In genomic region chr10:29698766-29699490, GRCh38 we compare ENCODE assay signal across 17 cellular contexts.
A peak's percentile ranks its signal among the peaks of the same experiment; 100 is the strongest.
DNase-seq lines count a peak whose midpoint lies in the region; TF ChIP-seq lines count a peak whose summit lies in the region.
"Had no signal": no experiment of that assay in that cellular context is flagged by ENCODE, and none has a peak within 500 bp of the region (broad histone marks: within the 10 kb centered on the region; RNA-seq: fewer than 3 reads in every experiment).

No MANE protein-coding gene starts in this region.

- no peaks in the 10 kb centered on the region for H3K27me3 Mint-ChIP-seq in nephron (ENCODE audit: low read depth)

- TF ChIP-seq CTCF in HEK293 (tag by site-specific recombination; IDR thresholded peaks at IDR 0.05) = no peak
- no peak for TF ChIP-seq CTCF in nephron (IDR thresholded peaks at IDR 0.05; ENCODE audit: unreplicated experiment in 3 of 3)

- H2AK5ac ChIP-seq in mesendoderm (ENCODE audit: low read length) = no peak overlapping the region

- H3K4me1 ChIP-seq in HEK293 (ENCODE audit: control insufficient read depth, insufficient read depth, low read length) = 0 out of 2 replicates have a peak, but pooled peaks cover 3% of the 10 kb centered on the region
- H3K4me1 ChIP-seq in SJCRH30 = peaks cover 31% of the 10 kb centered on the region
- no peaks in the 10 kb centered on the region for H3K4me1 ChIP-seq in mesendoderm (ENCODE audit: control insufficient read depth, low read depth, low read length)

- peaks cover 47% of the 10 kb centered on the region for H3K4me1 Mint-ChIP-seq in nephron

- no peak overlapping the region for H2BK15ac ChIP-seq in mesendoderm (replicated peaks; ENCODE audit: low read depth)

- no peak overlapping the region for H4K8ac ChIP-seq in mesendoderm (ENCODE audit: low read depth, low read length)

- H3K4me3 Mint-ChIP-seq in nephron = peak overlapping the region in 1 of 3 experiments; percentile 30
- H3K4me3 Mint-ChIP-seq: GM23338 had no signal

- peaks cover 7% of the 10 kb centered on the region for H3K79me1 ChIP-seq in mesendoderm (ENCODE audit: low read length)

- H3K4me3 ChIP-seq in HEK293 (ENCODE audit: low read depth, low read length) (no peak overlapping the region), SJCRH30 (no peak overlapping the region), skeletal muscle cell (ENCODE audit: low read depth, low read length) (no peak overlapping the region), mesendoderm (ENCODE audit: low read length) (no peak overlapping the region)
- H3K4me3 ChIP-seq: A549, GM23338 had no signal

- H3K4ac ChIP-seq in mesendoderm (ENCODE audit: low read depth, low read length) = no peak overlapping the region

- intact Hi-C loops in posterior cingulate gyrus (cut with DNase I) = no loop called here

- no peaks in the 10 kb centered on the region for H3K9me3 ChIP-seq in HEK293 (ENCODE audit: control insufficient read depth, insufficient read depth, low read depth, low read length)
- no peaks in the 10 kb centered on the region for H3K9me3 ChIP-seq in SJCRH30 (replicated peaks)
- H3K9me3 ChIP-seq: A549 had no signal

- H4K5ac ChIP-seq in mesendoderm (ENCODE audit: low read length) = no peak overlapping the region

- H3K56ac ChIP-seq in mesendoderm (ENCODE audit: low read length) = no peak overlapping the region

- H3K27me3 ChIP-seq in SJCRH30 = no peaks in the 10 kb centered on the region
- H3K27me3 ChIP-seq in mesendoderm (ENCODE audit: insufficient read depth, low read length, poor library complexity) = no peaks in the 10 kb centered on the region

- DNase-seq in SJCRH30 = peak; percentile 88 to 96
- peak; percentile 13 for DNase-seq in skeletal muscle cell (ENCODE audit: low read depth)
- no peak for DNase-seq in posterior cingulate gyrus
- DNase-seq in NCI-H446 treated with DMSO at 0.1 percent for 48 hours (lab: John Stamatoyannopoulos, UW) = no peak
- DNase-seq in mesendoderm = no peak
- DNase-seq: C1 segment of cervical spinal cord, GF-D8, NCI-H1105 treated with DMSO at 0.1 percent for 48 hours, NCI-H1694 treated with DMSO at 0.1 percent for 48 hours, NCI-H526, OCI-M1, SHP77 treated with DMSO at 0.1 percent for 48 hours had no signal

- no peak overlapping the region for H2BK120ac ChIP-seq in mesendoderm (ENCODE audit: low read depth, low read length)

- H3K18ac ChIP-seq in mesendoderm (ENCODE audit: low read length) = no peak overlapping the region

- H3K27ac ChIP-seq in HEK293 (ENCODE audit: extremely low read depth, low read depth, low read length) = no peak overlapping the region
- H3K27ac ChIP-seq in SJCRH30 = peak overlapping the region; percentile 88
- no peak overlapping the region for H3K27ac ChIP-seq in mesendoderm (ENCODE audit: low read depth, low read length)
- H3K27ac ChIP-seq: A549, HL-60 had no signal

- H3K36me3 ChIP-seq in HEK293 (ENCODE audit: control insufficient read depth in 2 of 2, insufficient read depth in 1 of 2, low read length in 2 of 2) (no peaks in the 10 kb centered on the region), SJCRH30 (no peaks in the 10 kb centered on the region), mesendoderm (ENCODE audit: control insufficient read depth, insufficient read depth, low read length) (no peaks in the 10 kb centered on the region)

- no CpG with 5 or more reads among the region's 8 CpGs for WGBS in mesendoderm (ENCODE audit: extremely low coverage, insufficient coverage, low lambda C conversion rate)

- POLR2A ChIA-PET in HEK293 (lab: Yijun Ruan, JAX) = interaction anchor here (0.7 kb wide), 1 partner anchor 93 kb away, joined by 3 read pairs; no protein-coding TSS in a partner anchor

- H3K27ac Mint-ChIP-seq in nephron = peak overlapping the region; percentile 68 to 84 (median 74)
- H3K27ac Mint-ChIP-seq: GM23338 had no signal

- CTCF ChIA-PET in HEK293 (lab: Yijun Ruan, JAX) = interaction anchor here (0.7 kb wide), 1 partner anchor 31 kb away, joined by 4 read pairs; no protein-coding TSS in a partner anchor

- peaks cover 4% of the 10 kb centered on the region for H3K9me3 Mint-ChIP-seq in nephron

- H3K9ac ChIP-seq in mesendoderm (ENCODE audit: low read length) = no peak overlapping the region

- H3K23ac ChIP-seq in mesendoderm (ENCODE audit: low read length) = no peak overlapping the region

- no peak overlapping the region for H3K4me2 ChIP-seq in mesendoderm (ENCODE audit: low read length)
- H3K4me2 ChIP-seq: A549, GM23338 had no signal

- no peak overlapping the region for H2BK5ac ChIP-seq in mesendoderm (ENCODE audit: low read length)

- H3K36me3 Mint-ChIP-seq in nephron (ENCODE audit: low read depth) = peaks cover 21% of the 10 kb centered on the region

- no peaks in the 10 kb centered on the region for H3K79me2 ChIP-seq in mesendoderm (ENCODE audit: control insufficient read depth, insufficient read depth, low read length)

TF ChIP-seq in HEK293, 187 proteins besides CTCF, POLR2A, EP300 and RAD21:
- TF ChIP-seq ZNF221 (tag by site-specific recombination; IDR thresholded peaks at IDR 0.05; ENCODE audit: borderline replicate concordance) (no peak), ZNF121 (tag by site-specific recombination; IDR thresholded peaks at IDR 0.05) (peak; percentile 61)

Comparison
In these comparisons a context has a peak if more than half of its experiments do, and no peak if none do; other contexts are left out.
1. DNase-seq: peak in SJCRH30 (2 of 2) and skeletal muscle cell (single experiment); none in posterior cingulate gyrus (0 of 10), NCI-H446 treated with DMSO at 0.1 percent for 48 hours (single experiment) and mesendoderm (single experiment).